Comparison of ENCODE assay signal across 13 cellular contexts in genomic region chr3:171776839-171777607, GRCh38. TPM values are rescaled to one million over a fixed set of nuclear protein-coding genes. Genes with fewer than 3 reads are reported as not detected.
A peak's percentile ranks its signal among the peaks of the same experiment; 100 is the strongest.
DNase-seq lines count a peak whose midpoint lies in the region; ATAC-seq and TF ChIP-seq lines count a peak whose summit lies in the region.
"Had no signal": no experiment of that assay in that cellular context is flagged by ENCODE, and none has a peak within 500 bp of the region (broad histone marks: within the 10 kb centered on the region; RNA-seq: fewer than 3 reads in every experiment).

No MANE protein-coding gene starts in this region.

- H3K27ac ChIP-seq in OCI-LY3 (ENCODE audit: low read length) (no peak overlapping the region), neutrophil (peak overlapping the region; percentile 85)

- ATAC-seq in HG03460 (IDR thresholded peaks at IDR 0.05; ENCODE audit: unreplicated experiment) (no peak), GM21423 (IDR thresholded peaks at IDR 0.05; ENCODE audit: unreplicated experiment) (no peak)
- ATAC-seq: activated naive CD8-positive, alpha-beta T cell treated with anti-CD3 and anti-CD28 coated beads, Interleukin-2, amount 50 U/mL, for 24 hours; left cardiac atrium had no signal

- H3K4me3 ChIP-seq in GM12865 (ENCODE audit: low read depth, low read length) (peak overlapping the region; percentile 7), OCI-LY3 (ENCODE audit: low read length) (no peak overlapping the region), neutrophil (ENCODE audit: low read depth in 1 of 2, low read length in 1 of 2) (peak overlapping the region; percentile 39 to 53)

- peaks cover 54% of the 10 kb centered on the region for H3K4me1 Mint-ChIP-seq in endothelial cell (ENCODE audit: unreplicated experiment)
- H3K4me1 Mint-ChIP-seq: activated naive CD8-positive, alpha-beta T cell treated with anti-CD3 and anti-CD28 coated beads, Interleukin-2, amount 50 U/mL, for 24 hours had no signal

- H3K27me3 ChIP-seq in OCI-LY3 (ENCODE audit: low read depth, low read length) (peaks cover 12% of the 10 kb centered on the region), neutrophil (no peaks in the 10 kb centered on the region)

- H3K36me3 ChIP-seq in OCI-LY3 (replicated peaks; ENCODE audit: low read depth, low read length) (no peaks in the 10 kb centered on the region), neutrophil (no peaks in the 10 kb centered on the region)

- 0 out of 2 replicates have a peak overlapping the region, but pooled peaks have one; percentile 4 for H2AFZ ChIP-seq in OCI-LY3 (ENCODE audit: low read depth, low read length)

- H3K9ac ChIP-seq in OCI-LY3 (ENCODE audit: low read length), result no peak overlapping the region

- peaks cover 4% of the 10 kb centered on the region for H3K36me3 Mint-ChIP-seq in endothelial cell (ENCODE audit: low read depth, unreplicated experiment)

- peak overlapping the region; percentile 33 for H3K4me2 ChIP-seq in OCI-LY3 (ENCODE audit: low read length)

- peak overlapping the region; percentile 72 for H3K4me3 Mint-ChIP-seq in endothelial cell (ENCODE audit: unreplicated experiment)
- H3K4me3 Mint-ChIP-seq: activated naive CD8-positive, alpha-beta T cell treated with anti-CD3 and anti-CD28 coated beads, Interleukin-2, amount 50 U/mL, for 24 hours had no signal

- TF ChIP-seq CTCF in GM12865 (IDR thresholded peaks at IDR 0.05; ENCODE audit: insufficient read depth, low read depth, low read length, missing control alignments), result no peak
- TF ChIP-seq CTCF in OCI-LY3 (IDR thresholded peaks at IDR 0.05; ENCODE audit: low read depth, low read length), result no peak
- TF ChIP-seq CTCF in endothelial cell (IDR thresholded peaks at IDR 0.05; ENCODE audit: unreplicated experiment), result no peak
- no peak for TF ChIP-seq CTCF in neutrophil (IDR thresholded peaks at IDR 0.05)

- peak; percentile 71 for DNase-seq in GM12865 (ENCODE audit: low read depth)
- peak; percentile 38 for DNase-seq in endothelial cell (ENCODE audit: low spot score)
- DNase-seq in COLO668 (lab: John Stamatoyannopoulos, UW; ENCODE audit: unreplicated experiment), result no peak
- DNase-seq in activated CD8-positive, alpha-beta memory T cell treated with anti-CD3 and anti-CD28 coated beads for 24 hours, result no peak
- DNase-seq: activated naive CD8-positive, alpha-beta T cell treated with anti-CD3 and anti-CD28 coated beads, Interleukin-2, amount 50 U/mL, for 24 hours; glutamatergic neuron; left cardiac atrium; NCI-H2171 treated with DMSO at 0.1 percent for 48 hours; RPMI8226 had no signal

- peak overlapping the region; percentile 100 for H3K27ac Mint-ChIP-seq in endothelial cell (ENCODE audit: unreplicated experiment)
- H3K27ac Mint-ChIP-seq: activated naive CD8-positive, alpha-beta T cell treated with anti-CD3 and anti-CD28 coated beads, Interleukin-2, amount 50 U/mL, for 24 hours had no signal

- H4K20me1 ChIP-seq in OCI-LY3 (ENCODE audit: insufficient read depth, low read length), result no peaks in the 10 kb centered on the region

- H3K27me3 Mint-ChIP-seq in endothelial cell (ENCODE audit: unreplicated experiment), result peaks cover 4% of the 10 kb centered on the region

- no peaks in the 10 kb centered on the region for H3K79me2 ChIP-seq in OCI-LY3 (ENCODE audit: low read length)

- peaks cover 17% of the 10 kb centered on the region for H3K4me1 ChIP-seq in OCI-LY3 (ENCODE audit: low read length)
- peaks cover 62 to 72% of the 10 kb centered on the region in 2 experiments for H3K4me1 ChIP-seq in neutrophil (ENCODE audit: control insufficient read depth in 1 of 2, insufficient read depth in 1 of 2, low read depth in 1 of 2, low read length in 1 of 2)

- no peaks in the 10 kb centered on the region for H3K9me3 Mint-ChIP-seq in endothelial cell (ENCODE audit: unreplicated experiment)
- H3K9me3 Mint-ChIP-seq: activated naive CD8-positive, alpha-beta T cell treated with anti-CD3 and anti-CD28 coated beads, Interleukin-2, amount 50 U/mL, for 24 hours had no signal

- H3K9me3 ChIP-seq in OCI-LY3 (ENCODE audit: insufficient read depth, low read length), result no peaks in the 10 kb centered on the region
- no peaks in the 10 kb centered on the region for H3K9me3 ChIP-seq in neutrophil

RNA-seq across cellular contexts. Expression of gene PLD1, which starts 33.3 kb away (rescaled TPM):
- total RNA-seq in endothelial cell (ENCODE audit: unreplicated experiment), result 61.5 TPM

Comparison
In these comparisons a context has a peak if more than half of its experiments do, and no peak if none do; other contexts are left out.
1. DNase-seq: peak in GM12865 (single experiment) and endothelial cell (single experiment); none in COLO668 (single experiment) and activated CD8-positive, alpha-beta memory T cell treated with anti-CD3 and anti-CD28 coated beads for 24 hours (single experiment).